ENCODE assay signal across 8 cellular contexts in genomic region chr7:142581341-142581740, GRCh38.
DNase-seq lines count a peak whose midpoint lies in the region; ATAC-seq, FAIRE-seq and TF ChIP-seq lines count a peak whose summit lies in the region.

No MANE protein-coding gene starts in this region.

- no peaks in the 10 kb centered on the region for H3K9me3 ChIP-seq in uterus

- TF ChIP-seq CTCF in GM13976 (IDR thresholded peaks at IDR 0.05; ENCODE audit: borderline replicate concordance, control extremely low read depth, extremely low read depth, insufficient read depth, missing control alignments) (no peak), bronchial epithelial cell (IDR thresholded peaks at IDR 0.05; ENCODE audit: insufficient read depth, low read length, severe bottlenecking) (no peak), lower leg skin (IDR thresholded peaks at IDR 0.05) (no peak), uterus (IDR thresholded peaks at IDR 0.05) (no peak)

- TF ChIP-seq POLR2A in lower leg skin (IDR thresholded peaks at IDR 0.05) (no peak), uterus (IDR thresholded peaks at IDR 0.05) (no peak)

- in situ Hi-C loops in GM13976 (cut with MboI; ENCODE audit: low sequenced_read_pairs, unreplicated experiment): no loop called here

- no peaks in the 10 kb centered on the region for H3K4me1 ChIP-seq in uterus

- WGBS in lower leg skin, 2 donors: 27 to 54% methylated on average over 4 of the region's 4 CpGs

- H3K27ac ChIP-seq in uterus: no peak overlapping the region

- peak; percentile 72 for ATAC-seq in GM21619 (IDR thresholded peaks at IDR 0.05; ENCODE audit: unreplicated experiment)

- FAIRE-seq in bronchial epithelial cell (lab: Jason Lieb, UNC): no peak

- H3K27me3 ChIP-seq in bronchial epithelial cell (ENCODE audit: control insufficient read depth, insufficient read depth, low read length) (no peaks in the 10 kb centered on the region), uterus (no peaks in the 10 kb centered on the region)

- H3K4me3 ChIP-seq in bronchial epithelial cell (ENCODE audit: low read depth, low read length) (no peak overlapping the region), lower leg skin (ENCODE audit: low read depth, poor library complexity, severe bottlenecking) (no peak overlapping the region), uterus (no peak overlapping the region)

- DNase-seq in GM13976 (ENCODE audit: low spot score) (peak; percentile 43), Kasumi-1 (lab: John Stamatoyannopoulos, UW) (peak; percentile 92 to 95), bronchial epithelial cell (ENCODE audit: low read depth) (peak; percentile 78), NCI-H526 treated with DMSO at 0.1 percent for 48 hours (lab: John Stamatoyannopoulos, UW) (no peak), lower leg skin (ENCODE audit: low spot score in 2 of 2) (no peak), uterus (no peak), NCI-H1048 (lab: John Stamatoyannopoulos, UW) (no peak)

- H3K36me3 ChIP-seq in bronchial epithelial cell (ENCODE audit: control insufficient read depth, insufficient read depth, low read length): no peaks in the 10 kb centered on the region
- no peaks in the 10 kb centered on the region for H3K36me3 ChIP-seq in uterus

- intact Hi-C loops in lower leg skin (cut with DNase I; ENCODE audit: low total_unique reads): no loop called here
- intact Hi-C loops in uterus (cut with DNase I; ENCODE audit: low total_unique reads): no loop called here

Comparison
In these comparisons a context has a peak if more than half of its experiments do, and no peak if none do; other contexts are left out.
1. DNase-seq: peak in GM13976 (single experiment), Kasumi-1 (2 of 2) and bronchial epithelial cell (single experiment); none in NCI-H526 treated with DMSO at 0.1 percent for 48 hours (single experiment), lower leg skin (0 of 2), uterus (0 of 2) and NCI-H1048 (single experiment).